In the genomic region with DNA sequence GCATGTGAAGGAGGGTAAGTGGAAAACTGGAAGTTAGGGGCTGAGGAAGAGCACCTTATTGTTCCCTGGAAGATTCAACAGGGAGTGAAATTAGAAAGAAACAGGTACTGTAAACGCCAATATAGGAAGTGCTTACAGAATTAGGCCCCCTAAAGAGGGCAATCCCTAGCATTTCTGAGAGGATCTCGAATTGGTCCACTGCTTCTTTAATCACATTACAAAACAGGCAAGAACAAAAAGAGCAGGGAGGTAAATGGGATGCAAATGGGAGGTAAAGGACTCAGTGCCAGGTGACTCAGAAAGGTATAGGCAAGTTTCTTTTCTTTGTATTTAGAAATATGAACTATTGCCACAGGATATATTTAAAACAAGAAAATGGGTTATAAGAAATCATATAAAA, we compare ENCODE assay signal across 13 cellular contexts.
A peak's percentile ranks its signal among the peaks of the same experiment; 100 is the strongest.
DNase-seq lines count a peak whose midpoint lies in the region; ATAC-seq and TF ChIP-seq lines count a peak whose summit lies in the region.
"Had no signal": no experiment of that assay in that cellular context is flagged by ENCODE, and none has a peak within 500 bp of the region (broad histone marks: within the 10 kb centered on the region; RNA-seq: fewer than 3 reads in every experiment).

No MANE protein-coding gene starts in this region.

- H3K27ac Mint-ChIP-seq in H9 (peak overlapping the region in 2 of 3 experiments; percentile 20 to 37; a peak in 5 of 7 replicates), neural progenitor cell (no peak overlapping the region)
- H3K27ac Mint-ChIP-seq: CD4-positive, alpha-beta memory T cell had no signal

- no peak overlapping the region for H2BK12ac ChIP-seq in H9 (ENCODE audit: insufficient read length, low read depth, low read length)

- H3K4me3 Mint-ChIP-seq in H9: no peak overlapping the region
- no peak overlapping the region for H3K4me3 Mint-ChIP-seq in neural progenitor cell
- H3K4me3 Mint-ChIP-seq: CD4-positive, alpha-beta memory T cell had no signal

- intact Hi-C loops in Right ventricle myocardium inferior (cut with DNase I) (no loop called here), heart right ventricle (cut with DNase I) (no loop called here)

- H3K36me3 ChIP-seq in NT2/D1 (ENCODE audit: insufficient read depth, insufficient read length, low read length): no peaks in the 10 kb centered on the region
- H3K36me3 ChIP-seq in neural progenitor cell: no peaks in the 10 kb centered on the region
- no peaks in the 10 kb centered on the region for H3K36me3 ChIP-seq in heart right ventricle
- H3K36me3 ChIP-seq: BE2C had no signal

- no peak overlapping the region for H2BK5ac ChIP-seq in H9 (ENCODE audit: insufficient read length, low read length)

- H3K4me1 Mint-ChIP-seq in H9 (peaks cover 18 to 28% of the 10 kb centered on the region in 2 experiments), neural progenitor cell (no peaks in the 10 kb centered on the region)
- H3K4me1 Mint-ChIP-seq: CD4-positive, alpha-beta memory T cell had no signal

- WGBS in H9 (ENCODE audit: extremely low coverage, insufficient read length, low lambda C conversion rate): no CpG with 5 or more reads among the region's 2 CpGs
- 26 to 30% methylated on average over 2 of the region's 2 CpGs for WGBS in heart right ventricle, 2 donors

- H2BK120ac ChIP-seq in H9 (ENCODE audit: low read depth, low read length, poor library complexity, severe bottlenecking): no peak overlapping the region

- H3K36me3 Mint-ChIP-seq in H9 (ENCODE audit: insufficient read depth in 1 of 3, low read depth in 3 of 3) (no peaks in the 10 kb centered on the region), neural progenitor cell (no peaks in the 10 kb centered on the region)
- H3K36me3 Mint-ChIP-seq: CD4-positive, alpha-beta memory T cell had no signal

- H3K56ac ChIP-seq in H9 (ENCODE audit: insufficient read length, low read depth, low read length): no peak overlapping the region

- H2AK5ac ChIP-seq in H9 (ENCODE audit: insufficient read length, low read length): no peak overlapping the region

- no peak overlapping the region for H3K4me3 ChIP-seq in NT2/D1 (ENCODE audit: insufficient read length, low read depth)
- H3K4me3 ChIP-seq in neural progenitor cell: no peak overlapping the region
- no peak overlapping the region for H3K4me3 ChIP-seq in heart right ventricle
- H3K4me3 ChIP-seq: A549, GM12878 had no signal

- H2AFZ ChIP-seq in H9 (ENCODE audit: low read length) (no peak overlapping the region), neural progenitor cell (replicated peaks) (no peak overlapping the region)

- ATAC-seq in Right ventricle myocardium inferior: no peak
- no peak for ATAC-seq in heart right ventricle
- ATAC-seq: A549, GM12878 had no signal

- no peak overlapping the region for H4K91ac ChIP-seq in H9 (ENCODE audit: insufficient read length, low read depth, low read length)

- no peak overlapping the region for H3K4me2 ChIP-seq in H9 (ENCODE audit: insufficient read depth, insufficient read length, low read length)
- H3K4me2 ChIP-seq in neural progenitor cell: no peak overlapping the region
- H3K4me2 ChIP-seq: A549 had no signal

- no peak overlapping the region for H3K18ac ChIP-seq in H9 (ENCODE audit: insufficient read length, low read depth, low read length)

- no peak overlapping the region for H2BK15ac ChIP-seq in H9 (ENCODE audit: low read depth, low read length)

- H3K9me3 ChIP-seq in H9 (ENCODE audit: control insufficient read depth, low read depth, low read length) (no peaks in the 10 kb centered on the region), NT2/D1 (ENCODE audit: insufficient read depth, low read length) (no peaks in the 10 kb centered on the region), neural progenitor cell (ENCODE audit: low read depth) (no peaks in the 10 kb centered on the region), heart right ventricle (no peaks in the 10 kb centered on the region)
- H3K9me3 ChIP-seq: A549, BE2C had no signal

- H3K27me3 Mint-ChIP-seq in H9 (ENCODE audit: low read depth) (no peaks in the 10 kb centered on the region), neural progenitor cell (ENCODE audit: insufficient read depth, low read depth) (no peaks in the 10 kb centered on the region)

- H4K20me1 ChIP-seq in H9 (ENCODE audit: control insufficient read depth, insufficient read depth, insufficient read length): no peaks in the 10 kb centered on the region
- H4K20me1 ChIP-seq in neural progenitor cell (ENCODE audit: low read depth): no peaks in the 10 kb centered on the region

- H3K4ac ChIP-seq in H9 (ENCODE audit: low read depth, low read length): no peak overlapping the region

- DNase-seq in H9 (no peak), NT2/D1 (ENCODE audit: low read depth, low spot score) (peak; percentile 33), iPS DF 4.7 (ENCODE audit: extremely low read depth, low spot score) (peak; percentile 41), neural progenitor cell (ENCODE audit: low spot score) (peak; percentile 28), Right ventricle myocardium inferior (ENCODE audit: missing footprints) (no peak), NOMO-1 (lab: John Stamatoyannopoulos, UW; ENCODE audit: unreplicated experiment in 2 of 2) (no peak), heart right ventricle (no peak)
- DNase-seq: BE2C; CD4-positive, alpha-beta memory T cell; DMS79 had no signal

- H3K27me3 ChIP-seq in H9 (ENCODE audit: insufficient read depth, low read length) (no peaks in the 10 kb centered on the region), NT2/D1 (ENCODE audit: insufficient read depth, insufficient read length) (no peaks in the 10 kb centered on the region), neural progenitor cell (no peaks in the 10 kb centered on the region), heart right ventricle (no peaks in the 10 kb centered on the region)
- H3K27me3 ChIP-seq: BE2C had no signal

- H3T11ph ChIP-seq in H9 (ENCODE audit: low read length): no peak overlapping the region

- no peak overlapping the region for H4K8ac ChIP-seq in H9 (replicated peaks; ENCODE audit: insufficient read length, low read depth, low read length)

- H4K5ac ChIP-seq in H9 (ENCODE audit: insufficient read length, low read depth, low read length): no peak overlapping the region

- H3K79me1 ChIP-seq in H9 (ENCODE audit: insufficient read depth, low read depth, low read length, poor library complexity, severe bottlenecking): no peaks in the 10 kb centered on the region

- H3K23ac ChIP-seq in H9 (ENCODE audit: insufficient read length, low read depth, low read length): no peak overlapping the region

- H3K27ac ChIP-seq in H9 (ENCODE audit: insufficient read length, low read depth, low read length): peak overlapping the region; percentile 25
- no peak overlapping the region for H3K27ac ChIP-seq in neural progenitor cell
- no peak overlapping the region for H3K27ac ChIP-seq in heart right ventricle
- H3K27ac ChIP-seq: A549, C4-2B had no signal

- no peak overlapping the region for H3K9ac ChIP-seq in H9 (ENCODE audit: extremely low read depth, insufficient read length, low read length)
- H3K9ac ChIP-seq in NT2/D1 (ENCODE audit: insufficient read length, low read depth): no peak overlapping the region
- H3K9ac ChIP-seq in neural progenitor cell: no peak overlapping the region

- no peak overlapping the region for H2BK20ac ChIP-seq in H9 (ENCODE audit: low read depth, low read length, poor library complexity, severe bottlenecking)

- H3K14ac ChIP-seq in H9 (ENCODE audit: insufficient read depth, low read length): no peak overlapping the region

- no peaks in the 10 kb centered on the region for H3K23me2 ChIP-seq in H9 (ENCODE audit: insufficient read length, low read depth, low read length, poor library complexity, severe bottlenecking)

- H3K4me1 ChIP-seq in H9 (ENCODE audit: insufficient read depth, low read length) (no peaks in the 10 kb centered on the region; the same call in 1 of the 2 replicates), NT2/D1 (ENCODE audit: insufficient read depth, insufficient read length) (no peaks in the 10 kb centered on the region), neural progenitor cell (no peaks in the 10 kb centered on the region), heart right ventricle (no peaks in the 10 kb centered on the region)
- H3K4me1 ChIP-seq: A549, BE2C had no signal

- H3K79me2 ChIP-seq in H9 (ENCODE audit: insufficient read depth, low read length) (no peaks in the 10 kb centered on the region), neural progenitor cell (ENCODE audit: low read depth) (no peaks in the 10 kb centered on the region)

- H3K9me3 Mint-ChIP-seq in H9 (no peaks in the 10 kb centered on the region), neural progenitor cell (no peaks in the 10 kb centered on the region)
- H3K9me3 Mint-ChIP-seq: CD4-positive, alpha-beta memory T cell had no signal

- no peaks in the 10 kb centered on the region for H3F3A ChIP-seq in neural progenitor cell (ENCODE audit: low read depth)

- TF ChIP-seq CTCF in H9 (conservative IDR thresholded peaks at IDR 0.05) (no peak), neural progenitor cell (IDR thresholded peaks at IDR 0.05) (no peak), heart right ventricle (IDR thresholded peaks at IDR 0.05) (no peak)

Comparison
In these comparisons a context has a peak if more than half of its experiments do, and no peak if none do; other contexts are left out.
1. DNase-seq: peak in NT2/D1 (single experiment), iPS DF 4.7 (single experiment) and neural progenitor cell (single experiment); none in H9 (single experiment), Right ventricle myocardium inferior (single experiment), NOMO-1 (0 of 2) and heart right ventricle (0 of 2).